ENCODE assay signal across 1 cellular context in the genomic region with DNA sequence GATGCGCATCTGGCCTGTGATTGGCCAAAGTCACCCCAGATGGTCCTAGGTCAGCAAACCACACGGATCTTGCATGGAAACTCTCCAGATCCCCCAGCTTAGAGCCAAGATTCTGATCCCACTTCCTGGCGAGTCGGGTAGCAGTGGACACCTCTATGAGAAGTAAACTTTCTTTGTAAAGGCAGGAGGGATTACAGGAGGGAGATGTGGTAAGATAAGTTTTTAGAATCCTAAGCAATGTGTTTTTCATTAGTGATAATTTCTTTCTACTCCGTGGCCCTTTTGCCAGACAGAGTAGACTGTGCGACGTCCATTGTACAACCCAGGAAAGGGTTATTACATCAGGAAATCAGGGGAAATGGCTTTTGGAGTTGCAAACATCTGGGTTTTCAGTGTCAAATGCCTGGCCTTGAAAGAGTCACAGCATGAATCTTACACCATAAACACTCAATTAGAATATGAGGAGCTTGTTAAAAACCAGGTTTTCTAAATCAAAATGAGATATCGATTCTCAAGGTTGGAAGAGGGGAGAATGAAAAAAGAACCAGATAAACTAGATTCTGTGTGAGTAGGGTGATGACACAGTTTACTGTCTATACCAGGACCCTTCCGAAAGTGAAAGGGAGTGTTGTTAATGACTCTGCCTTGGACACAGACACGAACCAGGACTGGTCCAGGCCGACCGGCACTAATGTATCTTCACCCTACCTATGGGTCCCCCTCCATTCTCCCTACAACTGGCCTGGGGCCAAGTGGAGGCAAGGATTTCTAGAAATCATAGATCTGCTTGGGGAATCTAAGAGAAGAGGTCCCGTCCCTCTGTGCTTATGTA.
TF ChIP-seq lines count a peak whose summit lies in the region.

No MANE protein-coding gene starts in this region.

TF ChIP-seq in WTC11, 78 proteins besides CTCF, POLR2A, EP300 and RAD21 (continued from another document):
- no peak for TF ChIP-seq ZNF532 (CRISPR knock-in tag; IDR thresholded peaks at IDR 0.05; ENCODE audit: borderline replicate concordance)
- no peak for TF ChIP-seq TCF7 (CRISPR knock-in tag; IDR thresholded peaks at IDR 0.05; ENCODE audit: low read depth)
